ENCODE assay signal across 8 cellular contexts in genomic region chr6:87407896-87408720, GRCh38. TPM values are rescaled to one million over a fixed set of nuclear protein-coding genes. Genes with fewer than 3 reads are reported as not detected.
DNase-seq lines count a peak whose midpoint lies in the region; ATAC-seq and TF ChIP-seq lines count a peak whose summit lies in the region.

TSS of gene CFAP206 (plus strand) at chr6:87407972. CDS start at chr6:87409840, 1,868 bp downstream.

- peak within 1 kb of the TSS; percentile 86 for H3K4me2 ChIP-seq in OCI-LY7 (ENCODE audit: low read length)

- no peaks in the 10 kb centered on the region for H3K36me3 ChIP-seq in OCI-LY7 (ENCODE audit: insufficient read depth, low read length)
- H3K36me3 ChIP-seq in mucosa of stomach (ENCODE audit: control insufficient read depth, insufficient read depth, low read length) = no peaks in the 10 kb centered on the region

- POLR2A ChIA-PET in OCI-LY7 (lab: Charles Lee) = interaction anchor here (0.6 to 1.4 kb wide), 5 partner anchors 12 to 297 kb away, joined by 3 to 4 read pairs (median 3); no protein-coding TSS in a partner anchor

- H3K9me3 ChIP-seq in OCI-LY7 (ENCODE audit: low read length) (no peaks in the 10 kb centered on the region), mucosa of stomach (ENCODE audit: control insufficient read depth, low read length) (no peaks in the 10 kb centered on the region)

- H3K27me3 ChIP-seq in mucosa of stomach (ENCODE audit: control insufficient read depth, insufficient read depth, low read length) = no peaks in the 10 kb centered on the region

- H4K20me1 ChIP-seq in OCI-LY7 (ENCODE audit: insufficient read depth, low read length) = no peaks in the 10 kb centered on the region

- 0 out of 2 replicates have a peak, but pooled peaks have one; percentile 36 for TF ChIP-seq CTCF in OCI-LY7 (conservative IDR thresholded peaks at IDR 0.05; ENCODE audit: low read length)

- ATAC-seq in GM21528 (IDR thresholded peaks at IDR 0.05; ENCODE audit: low FRiP score, unreplicated experiment) = peak; percentile 82

- TF ChIP-seq POLR2A in erythroblast (IDR thresholded peaks at IDR 0.05; ENCODE audit: low read length) = peak; percentile 3

- BruUV-seq in OCI-LY7 (replicated peaks; lab: Mats Ljungman, UMichigan) = no TSS peak

- peaks cover 5% of the 10 kb centered on the region for H3K4me1 ChIP-seq in OCI-LY7 (ENCODE audit: insufficient read depth, low read length, poor library complexity, severe bottlenecking)
- H3K4me1 ChIP-seq in mucosa of stomach (ENCODE audit: control insufficient read depth, insufficient read depth, low read length) = no peaks in the 10 kb centered on the region

- no peaks in the 10 kb centered on the region for H3K9me2 ChIP-seq in OCI-LY7 (ENCODE audit: insufficient read depth, low read length)

- no peaks in the 10 kb centered on the region for H3K79me2 ChIP-seq in OCI-LY7 (ENCODE audit: insufficient read depth, low read depth, low read length)

- CTCF ChIA-PET in OCI-LY7 (lab: Charles Lee; ENCODE audit: unreplicated experiment) = interaction anchor here (0.6 to 1.6 kb wide), 4 partner anchors 11 to 267 kb away, joined by 3 to 5 read pairs (median 4); no protein-coding TSS in a partner anchor

- intact Hi-C loops in OCI-LY7 (cut with micrococcal nuclease; ENCODE audit: unreplicated experiment) = loop anchor here (1.0 to 10.0 kb wide), 4 partner anchors 65 to 757 kb away; partner anchors contain the start of genes AKIRIN2, CNR1, SLC35A1 and SMIM8

- peak within 1 kb of the TSS; percentile 59 for H3K9ac ChIP-seq in mucosa of stomach (ENCODE audit: low read length)

- DNase-seq in DMS 273 treated with DMSO at 0.1 percent for 48 hours (lab: John Stamatoyannopoulos, UW) = peak; percentile 76
- DNase-seq in HuH-7.5 (ENCODE audit: low spot score) = peak; percentile 71
- DNase-seq in OCI-LY7 (ENCODE audit: low spot score) = peak; percentile 90
- peak; percentile 78 for DNase-seq in activated T-cell treated with anti-CD3 and anti-CD28 coated beads, Interleukin-2, amount 50 U/mL, for 1 hour
- peak; percentile 89 to 92 for DNase-seq in erythroblast (lab: John Stamatoyannopoulos, UW)
- DNase-seq in stimulated activated CD8-positive, alpha-beta memory T cell treated with anti-CD3 and anti-CD28 coated beads, Interleukin-4, amount 100 ng/mL, for 4 hours (ENCODE audit: low read depth in 2 of 2, low spot score in 1 of 2) = peak; percentile 51 to 57

- H3K27ac ChIP-seq in OCI-LY7 (ENCODE audit: low read depth, low read length, poor library complexity, severe bottlenecking) = peak within 1 kb of the TSS; percentile 50

- peak within 1 kb of the TSS; percentile 85 for H3K4me3 ChIP-seq in OCI-LY7 (ENCODE audit: low read depth, low read length, poor library complexity, severe bottlenecking)
- H3K4me3 ChIP-seq in mucosa of stomach (ENCODE audit: low read length) = peak within 1 kb of the TSS; percentile 75

- peak within 1 kb of the TSS; percentile 99 for H2AFZ ChIP-seq in OCI-LY7 (ENCODE audit: low read length)

RNA-seq across cellular contexts. Expression of gene CFAP206, which starts in this region (rescaled TPM):
- 0.19 TPM in 1 of 2 replicates, not detected in the other for total RNA-seq in OCI-LY7 (2014; rRNA removed; shearing (Covaris generic))
- 0.32 TPM in 1 of 2 replicates, not detected in the other for total RNA-seq in OCI-LY7 (2022)

Comparison
In these comparisons a context has a peak if more than half of its experiments do, and no peak if none do; other contexts are left out.
1. Peak in every context shown above with its lines: DNase-seq, ATAC-seq, H3K4me3 ChIP-seq and H3K27ac ChIP-seq.
2. Peak in DNase-seq, H3K4me3 ChIP-seq, H3K27ac ChIP-seq and H3K4me2 ChIP-seq in OCI-LY7; RNA of the gene not detected or under 1 TPM.